ENCODE assay signal across 9 cellular contexts in the genomic region with DNA sequence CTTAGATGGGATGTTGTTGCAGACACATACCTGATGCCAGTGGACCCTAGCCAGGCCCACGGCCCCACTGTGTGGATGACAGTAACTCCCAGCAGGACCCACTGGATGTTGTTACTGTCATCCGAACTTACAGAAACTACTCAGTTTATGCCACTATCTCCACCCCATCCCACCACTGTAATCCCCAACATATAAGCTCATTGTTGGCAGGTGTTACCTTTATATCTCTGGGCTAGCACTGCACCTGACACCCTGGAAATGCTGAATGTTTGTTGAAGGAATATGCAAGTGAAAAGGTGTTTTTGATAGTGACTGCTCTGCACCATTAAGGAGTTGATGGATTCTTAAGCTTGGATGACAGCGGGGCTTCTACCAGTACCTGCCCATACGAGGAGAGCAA.
"Had no signal": no experiment of that assay in that cellular context is flagged by ENCODE, and none has a peak within 500 bp of the region (broad histone marks: within the 10 kb centered on the region; RNA-seq: fewer than 3 reads in every experiment).

No MANE protein-coding gene starts in this region.

- H3K36me3 ChIP-seq: HAP-1 had no signal

- DNase-seq: GM23248, GOT3, H7, HCEC 1CT, HFFc6 had no signal

- H3K27ac Mint-ChIP-seq: GM23338, H9, HFFc6 had no signal

- H3K4me1 ChIP-seq: HAP-1 had no signal

- H3K9me3 ChIP-seq: HAP-1 had no signal

- H3K9me3 Mint-ChIP-seq: GM23338, H9 had no signal

- H3K4me2 ChIP-seq: GM23338 had no signal

- H2AFZ ChIP-seq: GM23248, GM23338 had no signal

- ATAC-seq: GM23338, HCT116 had no signal

- H3K27ac ChIP-seq: GM23248 had no signal

- H3K4me3 ChIP-seq: GM23248, GM23338, HAP-1 had no signal

- H3K4me3 Mint-ChIP-seq: GM23338, H9, HFFc6 had no signal

- H3K9ac ChIP-seq: GM23248 had no signal
